8 cellular contexts compared by ENCODE assay signal in genomic region chr5:154753792-154754191, GRCh38. TPM values are rescaled to one million over a fixed set of nuclear protein-coding genes. Genes with fewer than 3 reads are reported as not detected.
DNase-seq lines count a peak whose midpoint lies in the region; ATAC-seq and TF ChIP-seq lines count a peak whose summit lies in the region.

No MANE protein-coding gene starts in this region.

- H3K36me3 ChIP-seq in OCI-LY3 (replicated peaks; ENCODE audit: low read depth, low read length) (no peaks in the 10 kb centered on the region), duodenal mucosa (ENCODE audit: control insufficient read depth in 1 of 2, insufficient read depth in 2 of 2, low read length in 2 of 2) (no peaks in the 10 kb centered on the region), aorta (ENCODE audit: control insufficient read depth in 1 of 2, insufficient read depth in 2 of 2, low read length in 1 of 2) (no peaks in the 10 kb centered on the region)

- H3K4me1 ChIP-seq in OCI-LY3 (ENCODE audit: low read length) (peaks cover 19% of the 10 kb centered on the region), duodenal mucosa (ENCODE audit: control insufficient read depth in 1 of 2, insufficient read depth in 2 of 2, low read length in 2 of 2) (peaks cover 23 to 25% of the 10 kb centered on the region in 2 donors), aorta (ENCODE audit: control insufficient read depth in 1 of 2, insufficient read depth in 2 of 2, low read length in 2 of 2) (peaks cover 0 to 5% of the 10 kb centered on the region in 2 donors)

- H3K27me3 ChIP-seq in OCI-LY3 (ENCODE audit: low read depth, low read length) = no peaks in the 10 kb centered on the region
- no peaks in the 10 kb centered on the region for H3K27me3 ChIP-seq in duodenal mucosa (ENCODE audit: control insufficient read depth in 1 of 2, insufficient read depth in 2 of 2, low read length in 2 of 2)
- no peaks in the 10 kb centered on the region for H3K27me3 ChIP-seq in aorta (ENCODE audit: control insufficient read depth in 1 of 2, insufficient read depth in 2 of 2, low read length in 1 of 2)

- no peaks in the 10 kb centered on the region for H3K9me3 ChIP-seq in OCI-LY3 (ENCODE audit: insufficient read depth, low read length)
- H3K9me3 ChIP-seq in duodenal mucosa (ENCODE audit: control insufficient read depth in 1 of 2, low read length in 2 of 2) = no peaks in the 10 kb centered on the region
- no peaks in the 10 kb centered on the region for H3K9me3 ChIP-seq in aorta (ENCODE audit: control insufficient read depth, low read length)

- peak overlapping the region; percentile 76; the same call in 1 of the 2 replicates for H3K27ac ChIP-seq in OCI-LY3 (ENCODE audit: low read length)
- H3K27ac ChIP-seq in duodenal mucosa (ENCODE audit: low read depth, low read length) = peak overlapping the region; percentile 24
- peak overlapping the region; percentile 57 to 72 for H3K27ac ChIP-seq in aorta (ENCODE audit: low read depth in 1 of 2, low read length in 2 of 2)

- peak overlapping the region; percentile 88 for H3K4me3 ChIP-seq in OCI-LY3 (ENCODE audit: low read length)
- H3K4me3 ChIP-seq in duodenal mucosa (ENCODE audit: low read depth in 1 of 2, low read length in 2 of 2) = peak overlapping the region in 1 of 2 donors; percentile 73
- H3K4me3 ChIP-seq in aorta (ENCODE audit: low read length in 2 of 2) = no peak overlapping the region

- intact Hi-C loops in aorta (cut with DNase I) = no loop called here

- WGBS in aorta, 2 donors = 2 to 4% methylated on average over 5 of the region's 5 CpGs

- peak overlapping the region; percentile 90 for H3K4me2 ChIP-seq in OCI-LY3 (ENCODE audit: low read length)

- no peak overlapping the region for H2AFZ ChIP-seq in OCI-LY3 (ENCODE audit: low read depth, low read length)

- H4K20me1 ChIP-seq in OCI-LY3 (ENCODE audit: insufficient read depth, low read length) = peaks cover 16% of the 10 kb centered on the region

- no peak for TF ChIP-seq CTCF in OCI-LY3 (IDR thresholded peaks at IDR 0.05; ENCODE audit: low read depth, low read length)

- peaks cover 52% of the 10 kb centered on the region for H3K79me2 ChIP-seq in OCI-LY3 (ENCODE audit: low read length)

- DNase-seq in GF-D8 (lab: John Stamatoyannopoulos, UW) = peak; percentile 11
- peak; percentile 74 for DNase-seq in mucosa of gallbladder (ENCODE audit: low spot score)
- peak; percentile 80 to 87 for DNase-seq in aorta
- no peak for DNase-seq in GM19240 (ENCODE audit: insufficient read length, low spot score)
- DNase-seq in NCI-H2081 treated with DMSO at 0.1 percent for 48 hours (lab: John Stamatoyannopoulos, UW) = no peak
- no peak for DNase-seq in retina

- peak overlapping the region; percentile 83 for H3K9ac ChIP-seq in OCI-LY3 (ENCODE audit: low read length)
- peak overlapping the region; percentile 77 to 85 for H3K9ac ChIP-seq in duodenal mucosa (ENCODE audit: low read depth in 1 of 2, low read length in 2 of 2)

- ATAC-seq in aorta (ENCODE audit: low FRiP score) = peak; percentile 66

RNA-seq across cellular contexts. Expression of gene LARP1, which starts 1.4 kb away (rescaled TPM):
- total RNA-seq in mucosa of gallbladder = 190 TPM
- total RNA-seq in aorta = 100 to 1,000 TPM; 126 to 142 TPM
- 10 to 100 TPM; 15.4 to 22.8 TPM for polyA plus RNA-seq in aorta

Comparison
In these comparisons a context has a peak if more than half of its experiments do, and no peak if none do; other contexts are left out.
1. DNase-seq: peak in GF-D8 (single experiment), mucosa of gallbladder (single experiment) and aorta (2 of 2); none in GM19240 (single experiment), NCI-H2081 treated with DMSO at 0.1 percent for 48 hours (single experiment) and retina (single experiment).
2. H3K27ac ChIP-seq: peak in every context shown above with its lines; median percentile 76 in OCI-LY3; 64 in aorta; 24 in duodenal mucosa.